15 cellular contexts compared by ENCODE assay signal in genomic region chr10:78523453-78523852, GRCh38.
"Had no signal": no experiment of that assay in that cellular context is flagged by ENCODE, and none has a peak within 500 bp of the region (broad histone marks: within the 10 kb centered on the region; RNA-seq: fewer than 3 reads in every experiment).

No MANE protein-coding gene starts in this region.

- H3K4me1 ChIP-seq: uterus had no signal

- H3K36me3 ChIP-seq: sigmoid colon, uterus had no signal

- H3K27me3 ChIP-seq: sigmoid colon, uterus had no signal

- ATAC-seq: mucosa of descending colon; naive thymus-derived CD8-positive, alpha-beta T cell had no signal

- DNase-seq: effector CD4-positive, alpha-beta T cell; foreskin melanocyte; head of caudate nucleus; hippocampal formation; kidney glomerular epithelial cell; mammary epithelial cell; mucosa of descending colon; naive thymus-derived CD8-positive, alpha-beta T cell; sigmoid colon; small intestine; stimulated activated CD4-positive, alpha-beta T cell treated with anti-CD3 and anti-CD28 coated beads, Interleukin-12 subunit alpha, Interleukin-12 subunit beta, amount 100 ng/mL, for 4 hours; stimulated activated naive CD4-positive, alpha-beta T cell treated with Interleukin-2 at 50 U/mL for 16 hours; trophoblast cell; uterus had no signal

- H3K4me3 ChIP-seq: coronary artery, mucosa of descending colon, sigmoid colon, uterus had no signal

- H3K9me3 ChIP-seq: mucosa of descending colon, sigmoid colon, uterus had no signal

- H3K27ac ChIP-seq: coronary artery, sigmoid colon, uterus had no signal
